Comparison of ENCODE assay signal across 1 cellular context in the genomic region with DNA sequence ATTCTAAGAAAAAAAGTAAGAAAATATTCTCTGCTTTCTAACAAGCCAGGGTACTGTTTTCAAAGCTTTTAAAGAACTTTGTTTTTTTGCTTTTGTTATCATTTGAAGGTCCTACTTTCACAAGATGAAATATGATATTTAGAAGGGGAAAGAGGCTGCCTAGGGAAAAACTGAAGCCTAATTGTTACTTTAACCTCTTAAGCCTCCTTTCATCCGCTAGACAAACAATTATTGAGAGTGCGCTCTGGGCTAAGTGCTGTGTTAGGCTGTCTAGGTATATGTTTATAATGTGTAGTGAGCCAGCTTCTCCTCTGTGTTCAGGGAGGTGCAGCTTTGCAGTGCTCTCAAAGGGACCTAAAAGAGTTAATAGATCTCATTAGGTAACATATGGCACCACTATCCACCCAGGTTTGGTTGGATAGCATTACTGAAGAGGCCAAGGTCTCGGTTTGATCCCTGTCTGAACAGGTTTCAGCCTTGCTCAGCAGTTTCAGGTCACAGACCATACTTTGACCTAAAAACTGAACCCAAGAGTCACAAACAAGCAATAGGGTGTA.
TF ChIP-seq lines count a peak whose summit lies in the region.

No MANE protein-coding gene starts in this region.

TF ChIP-seq in HEK293, 187 proteins besides CTCF, POLR2A, EP300 and RAD21 (continued from another document and continues in another):
- TF ChIP-seq ZNF132 (tag by site-specific recombination; IDR thresholded peaks at IDR 0.05; ENCODE audit: borderline replicate concordance): no peak
- peak; percentile 73 for TF ChIP-seq SP7 (tag by site-specific recombination; IDR thresholded peaks at IDR 0.05)
- TF ChIP-seq ZNF24 (tag by site-specific recombination; IDR thresholded peaks at IDR 0.05): no peak
- TF ChIP-seq ZNF600 (tag by site-specific recombination; IDR thresholded peaks at IDR 0.05): no peak
- no peak for TF ChIP-seq ZNF513 (tag by site-specific recombination; IDR thresholded peaks at IDR 0.05)
- TF ChIP-seq ZNF292 (tag by site-specific recombination; IDR thresholded peaks at IDR 0.05; ENCODE audit: borderline replicate concordance, low read depth): no peak
- TF ChIP-seq ZNF211 (tag by site-specific recombination; IDR thresholded peaks at IDR 0.05; ENCODE audit: low read depth): no peak
- no peak for TF ChIP-seq ZNF202 (tag by site-specific recombination; IDR thresholded peaks at IDR 0.05; ENCODE audit: borderline replicate concordance)
- TF ChIP-seq FEZF1 (tag by site-specific recombination; IDR thresholded peaks at IDR 0.05): 0 out of 2 replicates have a peak, but pooled peaks have one; percentile 11
- no peak for TF ChIP-seq KLF16 (tag by site-specific recombination; IDR thresholded peaks at IDR 0.05)
- no peak for TF ChIP-seq KLF9 (tag by site-specific recombination; IDR thresholded peaks at IDR 0.05; ENCODE audit: low read depth)
- no peak for TF ChIP-seq GFI1B (tag by site-specific recombination; IDR thresholded peaks at IDR 0.05)
- no peak for TF ChIP-seq SALL2 (tag by site-specific recombination; IDR thresholded peaks at IDR 0.05; ENCODE audit: borderline replicate concordance)
- TF ChIP-seq ZNF223 (tag by site-specific recombination; IDR thresholded peaks at IDR 0.05): no peak
- TF ChIP-seq ZNF837 (tag by site-specific recombination; IDR thresholded peaks at IDR 0.05): no peak
- TF ChIP-seq PRDM4 (tag by site-specific recombination; IDR thresholded peaks at IDR 0.05): no peak
- TF ChIP-seq TRIM28 (IDR thresholded peaks at IDR 0.05; ENCODE audit: borderline replicate concordance, low read length): peak; percentile 78
- TF ChIP-seq, protein P1, sequence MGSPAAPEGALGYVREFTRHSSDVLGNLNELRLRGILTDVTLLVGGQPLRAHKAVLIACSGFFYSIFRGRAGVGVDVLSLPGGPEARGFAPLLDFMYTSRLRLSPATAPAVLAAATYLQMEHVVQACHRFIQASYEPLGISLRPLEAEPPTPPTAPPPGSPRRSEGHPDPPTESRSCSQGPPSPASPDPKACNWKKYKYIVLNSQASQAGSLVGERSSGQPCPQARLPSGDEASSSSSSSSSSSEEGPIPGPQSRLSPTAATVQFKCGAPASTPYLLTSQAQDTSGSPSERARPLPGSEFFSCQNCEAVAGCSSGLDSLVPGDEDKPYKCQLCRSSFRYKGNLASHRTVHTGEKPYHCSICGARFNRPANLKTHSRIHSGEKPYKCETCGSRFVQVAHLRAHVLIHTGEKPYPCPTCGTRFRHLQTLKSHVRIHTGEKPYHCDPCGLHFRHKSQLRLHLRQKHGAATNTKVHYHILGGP (tag by site-specific recombination; IDR thresholded peaks at IDR 0.05): peak; percentile 89
- peak; percentile 45; the same call in 1 of the 2 replicates for TF ChIP-seq OSR2 (tag by site-specific recombination; IDR thresholded peaks at IDR 0.05)
- TF ChIP-seq ZNF704 (tag by site-specific recombination; IDR thresholded peaks at IDR 0.05): no peak
- TF ChIP-seq PRDM2 (tag by site-specific recombination; IDR thresholded peaks at IDR 0.05; ENCODE audit: borderline replicate concordance): no peak
- TF ChIP-seq IKZF3 (tag by site-specific recombination; IDR thresholded peaks at IDR 0.05): 0 out of 2 replicates have a peak, but pooled peaks have one; percentile 25
- TF ChIP-seq KLF8 (tag by site-specific recombination; IDR thresholded peaks at IDR 0.05): no peak
- no peak for TF ChIP-seq ZNF654 (tag by site-specific recombination; IDR thresholded peaks at IDR 0.05; ENCODE audit: low read depth)
- TF ChIP-seq ZNF658 (tag by site-specific recombination; IDR thresholded peaks at IDR 0.05): no peak
- no peak for TF ChIP-seq ZNF394 (tag by site-specific recombination; IDR thresholded peaks at IDR 0.05; ENCODE audit: borderline replicate concordance)
- TF ChIP-seq ZNF544 (tag by site-specific recombination; IDR thresholded peaks at IDR 0.05): no peak
- no peak for TF ChIP-seq ZNF391 (tag by site-specific recombination; IDR thresholded peaks at IDR 0.05; ENCODE audit: borderline replicate concordance, low read depth)
- no peak for TF ChIP-seq ZBTB17 (tag by site-specific recombination; IDR thresholded peaks at IDR 0.05)
- no peak for TF ChIP-seq ZNF175 (tag by site-specific recombination; IDR thresholded peaks at IDR 0.05)
- TF ChIP-seq HOXD13 (CRISPR knock-in tag; IDR thresholded peaks at IDR 0.05; ENCODE audit: borderline replicate concordance): no peak
- TF ChIP-seq ZNF621 (tag by site-specific recombination; IDR thresholded peaks at IDR 0.05): no peak
- no peak for TF ChIP-seq ZNF324 (tag by site-specific recombination; IDR thresholded peaks at IDR 0.05)
- TF ChIP-seq ZNF19 (tag by site-specific recombination; IDR thresholded peaks at IDR 0.05; ENCODE audit: low read depth): no peak
- no peak for TF ChIP-seq ZNF350 (tag by site-specific recombination; IDR thresholded peaks at IDR 0.05)
- TF ChIP-seq, protein P2, sequence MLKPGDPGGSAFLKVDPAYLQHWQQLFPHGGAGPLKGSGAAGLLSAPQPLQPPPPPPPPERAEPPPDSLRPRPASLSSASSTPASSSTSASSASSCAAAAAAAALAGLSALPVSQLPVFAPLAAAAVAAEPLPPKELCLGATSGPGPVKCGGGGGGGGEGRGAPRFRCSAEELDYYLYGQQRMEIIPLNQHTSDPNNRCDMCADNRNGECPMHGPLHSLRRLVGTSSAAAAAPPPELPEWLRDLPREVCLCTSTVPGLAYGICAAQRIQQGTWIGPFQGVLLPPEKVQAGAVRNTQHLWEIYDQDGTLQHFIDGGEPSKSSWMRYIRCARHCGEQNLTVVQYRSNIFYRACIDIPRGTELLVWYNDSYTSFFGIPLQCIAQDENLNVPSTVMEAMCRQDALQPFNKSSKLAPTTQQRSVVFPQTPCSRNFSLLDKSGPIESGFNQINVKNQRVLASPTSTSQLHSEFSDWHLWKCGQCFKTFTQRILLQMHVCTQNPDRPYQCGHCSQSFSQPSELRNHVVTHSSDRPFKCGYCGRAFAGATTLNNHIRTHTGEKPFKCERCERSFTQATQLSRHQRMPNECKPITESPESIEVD (tag by site-specific recombination; IDR thresholded peaks at IDR 0.05): peak; percentile 95
- no peak for TF ChIP-seq ZSCAN23 (tag by site-specific recombination; IDR thresholded peaks at IDR 0.05)
- TF ChIP-seq ZNF747 (tag by site-specific recombination; IDR thresholded peaks at IDR 0.05): no peak
- peak; percentile 67; the same call in 1 of the 2 replicates for TF ChIP-seq TCF7L2 (IDR thresholded peaks at IDR 0.05; ENCODE audit: borderline replicate concordance, low read depth, low read length)
- TF ChIP-seq ZFP3 (tag by site-specific recombination; IDR thresholded peaks at IDR 0.05; ENCODE audit: low read depth): no peak
- no peak; the same call in 1 of the 2 replicates for TF ChIP-seq ZNF341 (tag by site-specific recombination; IDR thresholded peaks at IDR 0.05; ENCODE audit: low read depth)
- TF ChIP-seq, protein P3, sequence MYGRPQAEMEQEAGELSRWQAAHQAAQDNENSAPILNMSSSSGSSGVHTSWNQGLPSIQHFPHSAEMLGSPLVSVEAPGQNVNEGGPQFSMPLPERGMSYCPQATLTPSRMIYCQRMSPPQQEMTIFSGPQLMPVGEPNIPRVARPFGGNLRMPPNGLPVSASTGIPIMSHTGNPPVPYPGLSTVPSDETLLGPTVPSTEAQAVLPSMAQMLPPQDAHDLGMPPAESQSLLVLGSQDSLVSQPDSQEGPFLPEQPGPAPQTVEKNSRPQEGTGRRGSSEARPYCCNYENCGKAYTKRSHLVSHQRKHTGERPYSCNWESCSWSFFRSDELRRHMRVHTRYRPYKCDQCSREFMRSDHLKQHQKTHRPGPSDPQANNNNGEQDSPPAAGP (tag by site-specific recombination; IDR thresholded peaks at IDR 0.05): no peak
- no peak for TF ChIP-seq MYNN (tag by site-specific recombination; IDR thresholded peaks at IDR 0.05; ENCODE audit: borderline replicate concordance)
- no peak for TF ChIP-seq ZNF274 (IDR thresholded peaks at IDR 0.05; ENCODE audit: low read length)
- TF ChIP-seq ZNF274 (tag by site-specific recombination; IDR thresholded peaks at IDR 0.05; ENCODE audit: borderline replicate concordance): no peak
- no peak for TF ChIP-seq INSM2 (tag by site-specific recombination; IDR thresholded peaks at IDR 0.05)
